Comparison of ENCODE assay signal across 1 cellular context in the genomic region with DNA sequence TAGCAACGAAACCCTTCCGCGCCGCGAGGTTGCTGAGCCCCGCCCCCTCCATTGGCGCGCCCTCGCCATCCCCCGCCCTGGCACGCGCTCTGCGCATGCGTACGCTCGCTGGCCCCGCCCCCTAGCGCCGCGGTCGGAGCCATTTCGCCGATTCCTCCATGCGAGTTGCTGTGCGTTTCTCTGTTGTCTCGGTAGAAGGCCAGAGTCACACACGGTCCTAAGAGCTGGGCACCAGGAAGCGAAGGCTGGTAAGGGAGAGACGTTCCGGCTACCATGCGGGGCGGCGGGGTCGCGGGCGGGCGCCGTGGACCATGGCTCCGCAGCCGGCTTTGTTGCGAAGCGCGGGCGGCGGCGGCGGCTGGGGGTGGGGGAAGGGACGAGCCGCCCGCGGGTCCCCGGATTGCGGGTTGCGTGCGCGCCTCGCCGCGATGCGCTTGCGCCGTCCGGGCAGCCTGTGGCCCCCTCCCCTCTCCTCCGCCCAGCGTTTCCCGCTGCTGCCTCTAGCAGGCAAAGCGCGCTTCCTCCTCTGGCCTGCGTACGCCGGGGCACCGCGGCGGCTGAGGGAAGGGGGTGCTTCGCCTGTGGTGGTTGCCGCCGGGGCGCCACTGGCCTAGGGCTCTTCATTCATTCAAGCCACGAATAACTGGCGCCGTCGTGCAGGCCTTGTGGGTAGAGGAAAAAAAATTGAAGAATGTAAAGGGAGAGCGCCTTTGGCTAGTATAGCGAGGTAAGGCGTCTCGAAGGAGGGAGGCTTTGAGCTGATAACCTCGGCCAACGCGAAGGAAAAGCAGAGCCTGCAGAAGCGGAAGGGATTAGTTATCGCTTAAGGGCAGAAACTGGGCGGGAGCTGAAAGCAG.
A peak's percentile ranks its signal among the peaks of the same experiment; 100 is the strongest.
TF ChIP-seq lines count a peak whose summit lies in the region.

DHX9 (plus strand) TSS at position 139 of the 857 bp plus-strand sequence. CDS start 3,220 bp downstream, outside the sequence.

TF ChIP-seq in HEK293, 187 proteins besides CTCF, POLR2A, EP300 and RAD21 (continued from another document and continues in another):
- TF ChIP-seq, protein P1, sequence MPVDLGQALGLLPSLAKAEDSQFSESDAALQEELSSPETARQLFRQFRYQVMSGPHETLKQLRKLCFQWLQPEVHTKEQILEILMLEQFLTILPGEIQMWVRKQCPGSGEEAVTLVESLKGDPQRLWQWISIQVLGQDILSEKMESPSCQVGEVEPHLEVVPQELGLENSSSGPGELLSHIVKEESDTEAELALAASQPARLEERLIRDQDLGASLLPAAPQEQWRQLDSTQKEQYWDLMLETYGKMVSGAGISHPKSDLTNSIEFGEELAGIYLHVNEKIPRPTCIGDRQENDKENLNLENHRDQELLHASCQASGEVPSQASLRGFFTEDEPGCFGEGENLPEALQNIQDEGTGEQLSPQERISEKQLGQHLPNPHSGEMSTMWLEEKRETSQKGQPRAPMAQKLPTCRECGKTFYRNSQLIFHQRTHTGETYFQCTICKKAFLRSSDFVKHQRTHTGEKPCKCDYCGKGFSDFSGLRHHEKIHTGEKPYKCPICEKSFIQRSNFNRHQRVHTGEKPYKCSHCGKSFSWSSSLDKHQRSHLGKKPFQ (tag by site-specific recombination; IDR thresholded peaks at IDR 0.05), result no peak
- TF ChIP-seq ZNF354C (tag by site-specific recombination; IDR thresholded peaks at IDR 0.05; ENCODE audit: borderline replicate concordance, low read depth) (no peak), ZNF138 (tag by site-specific recombination; IDR thresholded peaks at IDR 0.05; ENCODE audit: borderline replicate concordance) (no peak), SETDB1 (IDR thresholded peaks at IDR 0.05; ENCODE audit: insufficient read length, low read length) (no peak), ZFHX2 (tag by site-specific recombination; conservative IDR thresholded peaks at IDR 0.05) (peak; percentile 74), ZNF341 (tag by site-specific recombination; IDR thresholded peaks at IDR 0.05; ENCODE audit: low read depth) (peak; percentile 35; the same call in 1 of the 2 replicates), GLIS1 (tag by site-specific recombination; IDR thresholded peaks at IDR 0.05) (peak; percentile 73), ZNF311 (tag by site-specific recombination; IDR thresholded peaks at IDR 0.05; ENCODE audit: borderline replicate concordance) (no peak), WT1 (tag by site-specific recombination; IDR thresholded peaks at IDR 0.05) (peak; percentile 48; the same call in 1 of the 2 replicates), ZNF654 (tag by site-specific recombination; IDR thresholded peaks at IDR 0.05; ENCODE audit: low read depth) (no peak), ZNF266 (tag by site-specific recombination; IDR thresholded peaks at IDR 0.05; ENCODE audit: low read depth) (no peak), ZNF544 (tag by site-specific recombination; IDR thresholded peaks at IDR 0.05) (no peak), SALL2 (tag by site-specific recombination; IDR thresholded peaks at IDR 0.05; ENCODE audit: borderline replicate concordance) (no peak), ZNF701 (tag by site-specific recombination; IDR thresholded peaks at IDR 0.05) (no peak), ZXDB (tag by site-specific recombination; IDR thresholded peaks at IDR 0.05) (peak; percentile 57; the same call in 1 of the 2 replicates), ZNF791 (tag by site-specific recombination; IDR thresholded peaks at IDR 0.05) (no peak), FEZF1 (tag by site-specific recombination; IDR thresholded peaks at IDR 0.05) (0 out of 2 replicates have a peak, but pooled peaks have one; percentile 30), ZBTB48 (tag by site-specific recombination; IDR thresholded peaks at IDR 0.05) (no peak; the same call in 1 of the 2 replicates), KLF17 (tag by site-specific recombination; IDR thresholded peaks at IDR 0.05) (peak; percentile 22; the same call in 1 of the 2 replicates), ZNF548 (tag by site-specific recombination; IDR thresholded peaks at IDR 0.05) (no peak), ZNF366 (tag by site-specific recombination; conservative IDR thresholded peaks at IDR 0.05) (peak; percentile 60; the same call in 1 of the 2 replicates), ZBTB21 (tag by site-specific recombination; IDR thresholded peaks at IDR 0.05) (no peak), ZBTB20 (tag by site-specific recombination; IDR thresholded peaks at IDR 0.05) (peak; percentile 21; the same call in 1 of the 2 replicates), ZNF140 (tag by site-specific recombination; IDR thresholded peaks at IDR 0.05) (no peak), ZNF133 (tag by site-specific recombination; IDR thresholded peaks at IDR 0.05) (no peak), ZNF629 (tag by site-specific recombination; IDR thresholded peaks at IDR 0.05) (0 out of 2 replicates have a peak, but pooled peaks have one; percentile 32), GFI1B (tag by site-specific recombination; IDR thresholded peaks at IDR 0.05) (no peak), ZNF76 (tag by site-specific recombination; IDR thresholded peaks at IDR 0.05; ENCODE audit: borderline replicate concordance, low read depth) (0 out of 2 replicates have a peak, but pooled peaks have one; percentile 32), ZNF660 (tag by site-specific recombination; IDR thresholded peaks at IDR 0.05) (peak; percentile 87)
- TF ChIP-seq, protein P2, sequence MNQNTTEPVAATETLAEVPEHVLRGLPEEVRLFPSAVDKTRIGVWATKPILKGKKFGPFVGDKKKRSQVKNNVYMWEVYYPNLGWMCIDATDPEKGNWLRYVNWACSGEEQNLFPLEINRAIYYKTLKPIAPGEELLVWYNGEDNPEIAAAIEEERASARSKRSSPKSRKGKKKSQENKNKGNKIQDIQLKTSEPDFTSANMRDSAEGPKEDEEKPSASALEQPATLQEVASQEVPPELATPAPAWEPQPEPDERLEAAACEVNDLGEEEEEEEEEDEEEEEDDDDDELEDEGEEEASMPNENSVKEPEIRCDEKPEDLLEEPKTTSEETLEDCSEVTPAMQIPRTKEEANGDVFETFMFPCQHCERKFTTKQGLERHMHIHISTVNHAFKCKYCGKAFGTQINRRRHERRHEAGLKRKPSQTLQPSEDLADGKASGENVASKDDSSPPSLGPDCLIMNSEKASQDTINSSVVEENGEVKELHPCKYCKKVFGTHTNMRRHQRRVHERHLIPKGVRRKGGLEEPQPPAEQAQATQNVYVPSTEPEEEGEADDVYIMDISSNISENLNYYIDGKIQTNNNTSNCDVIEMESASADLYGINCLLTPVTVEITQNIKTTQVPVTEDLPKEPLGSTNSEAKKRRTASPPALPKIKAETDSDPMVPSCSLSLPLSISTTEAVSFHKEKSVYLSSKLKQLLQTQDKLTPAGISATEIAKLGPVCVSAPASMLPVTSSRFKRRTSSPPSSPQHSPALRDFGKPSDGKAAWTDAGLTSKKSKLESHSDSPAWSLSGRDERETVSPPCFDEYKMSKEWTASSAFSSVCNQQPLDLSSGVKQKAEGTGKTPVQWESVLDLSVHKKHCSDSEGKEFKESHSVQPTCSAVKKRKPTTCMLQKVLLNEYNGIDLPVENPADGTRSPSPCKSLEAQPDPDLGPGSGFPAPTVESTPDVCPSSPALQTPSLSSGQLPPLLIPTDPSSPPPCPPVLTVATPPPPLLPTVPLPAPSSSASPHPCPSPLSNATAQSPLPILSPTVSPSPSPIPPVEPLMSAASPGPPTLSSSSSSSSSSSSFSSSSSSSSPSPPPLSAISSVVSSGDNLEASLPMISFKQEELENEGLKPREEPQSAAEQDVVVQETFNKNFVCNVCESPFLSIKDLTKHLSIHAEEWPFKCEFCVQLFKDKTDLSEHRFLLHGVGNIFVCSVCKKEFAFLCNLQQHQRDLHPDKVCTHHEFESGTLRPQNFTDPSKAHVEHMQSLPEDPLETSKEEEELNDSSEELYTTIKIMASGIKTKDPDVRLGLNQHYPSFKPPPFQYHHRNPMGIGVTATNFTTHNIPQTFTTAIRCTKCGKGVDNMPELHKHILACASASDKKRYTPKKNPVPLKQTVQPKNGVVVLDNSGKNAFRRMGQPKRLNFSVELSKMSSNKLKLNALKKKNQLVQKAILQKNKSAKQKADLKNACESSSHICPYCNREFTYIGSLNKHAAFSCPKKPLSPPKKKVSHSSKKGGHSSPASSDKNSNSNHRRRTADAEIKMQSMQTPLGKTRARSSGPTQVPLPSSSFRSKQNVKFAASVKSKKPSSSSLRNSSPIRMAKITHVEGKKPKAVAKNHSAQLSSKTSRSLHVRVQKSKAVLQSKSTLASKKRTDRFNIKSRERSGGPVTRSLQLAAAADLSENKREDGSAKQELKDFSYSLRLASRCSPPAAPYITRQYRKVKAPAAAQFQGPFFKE (tag by site-specific recombination; IDR thresholded peaks at IDR 0.05; ENCODE audit: borderline replicate concordance), result no peak
- TF ChIP-seq, protein P3, sequence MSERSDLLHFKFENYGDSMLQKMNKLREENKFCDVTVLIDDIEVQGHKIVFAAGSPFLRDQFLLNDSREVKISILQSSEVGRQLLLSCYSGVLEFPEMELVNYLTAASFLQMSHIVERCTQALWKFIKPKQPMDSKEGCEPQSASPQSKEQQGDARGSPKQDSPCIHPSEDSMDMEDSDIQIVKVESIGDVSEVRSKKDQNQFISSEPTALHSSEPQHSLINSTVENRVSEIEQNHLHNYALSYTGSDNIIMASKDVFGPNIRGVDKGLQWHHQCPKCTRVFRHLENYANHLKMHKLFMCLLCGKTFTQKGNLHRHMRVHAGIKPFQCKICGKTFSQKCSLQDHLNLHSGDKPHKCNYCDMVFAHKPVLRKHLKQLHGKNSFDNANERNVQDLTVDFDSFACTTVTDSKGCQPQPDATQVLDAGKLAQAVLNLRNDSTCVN (tag by site-specific recombination; optimal IDR thresholded peaks at IDR 0.05), result peak; percentile 94
- TF ChIP-seq, protein P4, sequence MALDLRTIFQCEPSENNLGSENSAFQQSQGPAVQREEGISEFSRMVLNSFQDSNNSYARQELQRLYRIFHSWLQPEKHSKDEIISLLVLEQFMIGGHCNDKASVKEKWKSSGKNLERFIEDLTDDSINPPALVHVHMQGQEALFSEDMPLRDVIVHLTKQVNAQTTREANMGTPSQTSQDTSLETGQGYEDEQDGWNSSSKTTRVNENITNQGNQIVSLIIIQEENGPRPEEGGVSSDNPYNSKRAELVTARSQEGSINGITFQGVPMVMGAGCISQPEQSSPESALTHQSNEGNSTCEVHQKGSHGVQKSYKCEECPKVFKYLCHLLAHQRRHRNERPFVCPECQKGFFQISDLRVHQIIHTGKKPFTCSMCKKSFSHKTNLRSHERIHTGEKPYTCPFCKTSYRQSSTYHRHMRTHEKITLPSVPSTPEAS (tag by site-specific recombination; IDR thresholded peaks at IDR 0.05), result no peak
- TF ChIP-seq, protein P5, sequence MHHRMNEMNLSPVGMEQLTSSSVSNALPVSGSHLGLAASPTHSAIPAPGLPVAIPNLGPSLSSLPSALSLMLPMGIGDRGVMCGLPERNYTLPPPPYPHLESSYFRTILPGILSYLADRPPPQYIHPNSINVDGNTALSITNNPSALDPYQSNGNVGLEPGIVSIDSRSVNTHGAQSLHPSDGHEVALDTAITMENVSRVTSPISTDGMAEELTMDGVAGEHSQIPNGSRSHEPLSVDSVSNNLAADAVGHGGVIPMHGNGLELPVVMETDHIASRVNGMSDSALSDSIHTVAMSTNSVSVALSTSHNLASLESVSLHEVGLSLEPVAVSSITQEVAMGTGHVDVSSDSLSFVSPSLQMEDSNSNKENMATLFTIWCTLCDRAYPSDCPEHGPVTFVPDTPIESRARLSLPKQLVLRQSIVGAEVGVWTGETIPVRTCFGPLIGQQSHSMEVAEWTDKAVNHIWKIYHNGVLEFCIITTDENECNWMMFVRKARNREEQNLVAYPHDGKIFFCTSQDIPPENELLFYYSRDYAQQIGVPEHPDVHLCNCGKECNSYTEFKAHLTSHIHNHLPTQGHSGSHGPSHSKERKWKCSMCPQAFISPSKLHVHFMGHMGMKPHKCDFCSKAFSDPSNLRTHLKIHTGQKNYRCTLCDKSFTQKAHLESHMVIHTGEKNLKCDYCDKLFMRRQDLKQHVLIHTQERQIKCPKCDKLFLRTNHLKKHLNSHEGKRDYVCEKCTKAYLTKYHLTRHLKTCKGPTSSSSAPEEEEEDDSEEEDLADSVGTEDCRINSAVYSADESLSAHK (tag by site-specific recombination; IDR thresholded peaks at IDR 0.05), result no peak
- TF ChIP-seq, protein P6, sequence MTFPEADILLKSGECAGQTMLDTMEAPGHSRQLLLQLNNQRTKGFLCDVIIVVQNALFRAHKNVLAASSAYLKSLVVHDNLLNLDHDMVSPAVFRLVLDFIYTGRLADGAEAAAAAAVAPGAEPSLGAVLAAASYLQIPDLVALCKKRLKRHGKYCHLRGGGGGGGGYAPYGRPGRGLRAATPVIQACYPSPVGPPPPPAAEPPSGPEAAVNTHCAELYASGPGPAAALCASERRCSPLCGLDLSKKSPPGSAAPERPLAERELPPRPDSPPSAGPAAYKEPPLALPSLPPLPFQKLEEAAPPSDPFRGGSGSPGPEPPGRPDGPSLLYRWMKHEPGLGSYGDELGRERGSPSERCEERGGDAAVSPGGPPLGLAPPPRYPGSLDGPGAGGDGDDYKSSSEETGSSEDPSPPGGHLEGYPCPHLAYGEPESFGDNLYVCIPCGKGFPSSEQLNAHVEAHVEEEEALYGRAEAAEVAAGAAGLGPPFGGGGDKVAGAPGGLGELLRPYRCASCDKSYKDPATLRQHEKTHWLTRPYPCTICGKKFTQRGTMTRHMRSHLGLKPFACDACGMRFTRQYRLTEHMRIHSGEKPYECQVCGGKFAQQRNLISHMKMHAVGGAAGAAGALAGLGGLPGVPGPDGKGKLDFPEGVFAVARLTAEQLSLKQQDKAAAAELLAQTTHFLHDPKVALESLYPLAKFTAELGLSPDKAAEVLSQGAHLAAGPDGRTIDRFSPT (tag by site-specific recombination; IDR thresholded peaks at IDR 0.05), result peak; percentile 48; the same call in 1 of the 2 replicates
- TF ChIP-seq, protein P7, sequence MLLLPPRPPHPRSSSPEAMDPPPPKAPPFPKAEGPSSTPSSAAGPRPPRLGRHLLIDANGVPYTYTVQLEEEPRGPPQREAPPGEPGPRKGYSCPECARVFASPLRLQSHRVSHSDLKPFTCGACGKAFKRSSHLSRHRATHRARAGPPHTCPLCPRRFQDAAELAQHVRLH (tag by site-specific recombination; IDR thresholded peaks at IDR 0.05), result no peak
- TF ChIP-seq, protein P8, sequence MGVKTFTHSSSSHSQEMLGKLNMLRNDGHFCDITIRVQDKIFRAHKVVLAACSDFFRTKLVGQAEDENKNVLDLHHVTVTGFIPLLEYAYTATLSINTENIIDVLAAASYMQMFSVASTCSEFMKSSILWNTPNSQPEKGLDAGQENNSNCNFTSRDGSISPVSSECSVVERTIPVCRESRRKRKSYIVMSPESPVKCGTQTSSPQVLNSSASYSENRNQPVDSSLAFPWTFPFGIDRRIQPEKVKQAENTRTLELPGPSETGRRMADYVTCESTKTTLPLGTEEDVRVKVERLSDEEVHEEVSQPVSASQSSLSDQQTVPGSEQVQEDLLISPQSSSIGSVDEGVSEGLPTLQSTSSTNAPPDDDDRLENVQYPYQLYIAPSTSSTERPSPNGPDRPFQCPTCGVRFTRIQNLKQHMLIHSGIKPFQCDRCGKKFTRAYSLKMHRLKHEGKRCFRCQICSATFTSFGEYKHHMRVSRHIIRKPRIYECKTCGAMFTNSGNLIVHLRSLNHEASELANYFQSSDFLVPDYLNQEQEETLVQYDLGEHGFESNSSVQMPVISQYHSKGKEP (tag by site-specific recombination; IDR thresholded peaks at IDR 0.05), result peak; percentile 51; the same call in 1 of the 2 replicates
